27 cellular contexts compared by ENCODE assay signal in the genomic region with DNA sequence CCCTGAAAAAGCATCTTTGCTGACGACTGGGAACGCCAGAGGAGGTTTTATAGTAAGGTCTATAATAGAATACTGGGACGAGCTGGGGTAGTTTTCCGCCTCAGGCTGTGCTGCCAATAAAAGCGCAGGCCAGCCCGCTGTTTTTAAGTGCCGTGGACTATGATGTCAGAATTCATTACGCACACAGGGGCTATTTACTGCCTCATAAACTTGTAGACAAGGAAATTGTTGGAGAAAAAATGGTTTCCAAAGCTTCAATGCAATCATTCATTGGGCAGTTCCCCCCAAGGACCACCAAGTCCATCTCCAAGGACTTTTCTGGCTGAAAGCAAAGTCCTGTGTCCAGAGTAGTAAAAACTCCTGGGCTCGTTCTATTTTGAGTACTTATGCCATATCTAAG. TPM values are rescaled to one million over a fixed set of nuclear protein-coding genes. Genes with fewer than 3 reads are reported as not detected.
"Had no signal": no experiment of that assay in that cellular context is flagged by ENCODE, and none has a peak within 500 bp of the region (broad histone marks: within the 10 kb centered on the region; RNA-seq: fewer than 3 reads in every experiment).

No MANE protein-coding gene starts in this region.

- H3K27me3 ChIP-seq: ovary, right lobe of liver, sigmoid colon, thyroid gland, upper lobe of left lung, vagina had no signal

- DNase-seq: occipital lobe; ovary; posterior cingulate gyrus; psoas muscle; right cardiac atrium; right lobe of liver; sigmoid colon; small intestine; stimulated activated CD4-positive, alpha-beta T cell treated with anti-CD3 and anti-CD28 coated beads, Interleukin-15, amount 100 ng/mL, for 24 hours; stimulated activated CD4-positive, alpha-beta T cell treated with anti-CD3 and anti-CD28 coated beads, Interleukin-2, amount 100 ng/mL, for 24 hours; stimulated activated CD4-positive, alpha-beta T cell treated with anti-CD3 and anti-CD28 coated beads, Interleukin-2, amount 100 ng/mL, for 48 hours; stimulated activated CD4-positive, alpha-beta T cell treated with anti-CD3 and anti-CD28 coated beads, Interleukin-4, amount 100 ng/mL, for 24 hours; stimulated activated naive B cell treated with anti-CD40 and anti-IgM and Interleukin-4, amounts not matched to agents 10 μg/mL and 1 μg/mL and 100 μg/mL, for 72 hours; stimulated activated naive CD4-positive, alpha-beta T cell treated with Interleukin-2 at 50 U/mL for 16 hours; stomach; thyroid gland; trophoblast cell; upper lobe of left lung had no signal

- ATAC-seq: psoas muscle; right cardiac atrium; right lobe of liver; stimulated activated effector memory CD8-positive, alpha-beta T cell treated with anti-CD3 and anti-CD28 coated beads, Interleukin-12 subunit alpha, Interleukin-12 subunit beta, amount 100 ng/mL, for 72 hours; stimulated activated naive B cell treated with anti-CD40 and anti-IgM and Interleukin-4, amounts not matched to agents 10 μg/mL and 1 μg/mL and 100 μg/mL, for 72 hours had no signal

- H3K4me1 ChIP-seq: parathyroid adenoma, psoas muscle, right lobe of liver, thyroid gland, tibial nerve, upper lobe of left lung, vagina had no signal

- H3K9me3 ChIP-seq: right lobe of liver, thyroid gland, vagina had no signal

- H3K36me3 ChIP-seq: neural progenitor cell, ovary, right lobe of liver, sigmoid colon, stomach, thoracic aorta, thyroid gland, tibial nerve, upper lobe of left lung, vagina had no signal

- H3K4me3 ChIP-seq: neural progenitor cell, ovary, psoas muscle, right lobe of liver, sigmoid colon, stomach, thoracic aorta, thyroid gland, tibial nerve, upper lobe of left lung, vagina had no signal

- H3K27ac ChIP-seq: neural progenitor cell, ovary, parathyroid adenoma, psoas muscle, right lobe of liver, sigmoid colon, stomach, thoracic aorta, thyroid gland, tibial nerve, upper lobe of left lung, vagina had no signal

RNA-seq across cellular contexts. Expression of a gene that starts 20.4 kb away (rescaled TPM):
- total RNA-seq: progenitor cell of endocrine pancreas had no signal
- polyA plus RNA-seq: neural cell had no signal

RNA-seq across cellular contexts. Expression of a gene that starts 57.0 kb away (rescaled TPM):
- total RNA-seq: psoas muscle, right cardiac atrium, skeletal muscle tissue had no signal
- polyA plus RNA-seq: neural cell, right cardiac atrium had no signal
